In the genomic region with DNA sequence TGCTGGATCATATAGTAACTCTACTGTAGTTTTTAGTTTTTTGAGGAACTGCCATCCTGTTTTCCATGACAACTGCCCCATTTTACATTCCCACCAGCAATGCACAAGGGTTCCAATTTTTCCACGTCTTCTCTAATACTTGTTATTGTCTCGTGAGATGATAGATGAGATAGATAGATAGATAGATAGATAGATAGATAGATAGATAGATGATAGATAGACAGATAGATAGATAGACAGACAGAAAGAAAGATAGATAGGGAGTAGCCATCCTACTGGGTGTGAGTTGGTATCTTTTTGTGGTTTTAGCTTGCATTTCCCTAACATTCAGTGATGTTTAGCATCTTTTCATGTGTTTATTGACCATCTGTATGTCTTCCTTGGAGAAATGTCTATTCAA, we compare ENCODE assay signal across 23 cellular contexts.
DNase-seq lines count a peak whose midpoint lies in the region; ATAC-seq and TF ChIP-seq lines count a peak whose summit lies in the region.
"Had no signal": no experiment of that assay in that cellular context is flagged by ENCODE, and none has a peak within 500 bp of the region (broad histone marks: within the 10 kb centered on the region; RNA-seq: fewer than 3 reads in every experiment).

No MANE protein-coding gene starts in this region.

- no peak overlapping the region for H2AFZ ChIP-seq in ACC112 (ENCODE audit: low read length, unreplicated experiment)
- peak overlapping the region; percentile 1; the same call in 1 of the 2 replicates for H2AFZ ChIP-seq in PC-3 (ENCODE audit: low read length)
- H2AFZ ChIP-seq: GM23338 had no signal

- no peak for TF ChIP-seq CTCF in PC-3 (conservative IDR thresholded peaks at IDR 0.05; ENCODE audit: low read depth, low read length)
- no peak for TF ChIP-seq CTCF in brain microvascular endothelial cell (IDR thresholded peaks at IDR 0.05; ENCODE audit: low read depth, low read length, missing control alignments)
- no peak for TF ChIP-seq CTCF in foreskin keratinocyte (conservative IDR thresholded peaks at IDR 0.05)

- no peak overlapping the region for H3K4me3 ChIP-seq in ACC112 (ENCODE audit: low read depth, low read length)
- no peak overlapping the region for H3K4me3 ChIP-seq in PC-3 (ENCODE audit: low read length)
- H3K4me3 ChIP-seq in brain microvascular endothelial cell (ENCODE audit: low read depth, low read length), result no peak overlapping the region
- H3K4me3 ChIP-seq: BLaER1 treated with 17β-estradiol and CSF1 and Interleukin-3, amounts not matched to agents 10 nM and 100 nM; GM12878; GM23338 had no signal

- H3K27me3 ChIP-seq in ACC112 (ENCODE audit: insufficient read depth, low read length) (no peaks in the 10 kb centered on the region), PC-3 (ENCODE audit: low read length) (no peaks in the 10 kb centered on the region; the same call in 1 of the 2 replicates), brain microvascular endothelial cell (replicated peaks) (no peaks in the 10 kb centered on the region), foreskin keratinocyte (no peaks in the 10 kb centered on the region)
- H3K27me3 ChIP-seq: BE2C; BLaER1 treated with 17β-estradiol and CSF1 and Interleukin-3, amounts not matched to agents 10 nM and 100 nM had no signal

- H3K4me1 ChIP-seq in ACC112 (ENCODE audit: control insufficient read depth, insufficient read depth, low read length, unreplicated experiment) (peaks cover 35% of the 10 kb centered on the region), PC-3 (ENCODE audit: insufficient read depth, low read length) (peaks cover 17% of the 10 kb centered on the region), foreskin keratinocyte (peaks cover 13% of the 10 kb centered on the region)
- H3K4me1 ChIP-seq: BE2C had no signal

- no peaks in the 10 kb centered on the region for H4K20me1 ChIP-seq in PC-3 (ENCODE audit: low read length)
- H4K20me1 ChIP-seq: BLaER1 treated with 17β-estradiol and CSF1 and Interleukin-3, amounts not matched to agents 10 nM and 100 nM had no signal

- H3K4me1 Mint-ChIP-seq in effector memory CD8-positive, alpha-beta T cell (ENCODE audit: low read depth in 2 of 2), result no peaks in the 10 kb centered on the region
- H3K4me1 Mint-ChIP-seq: CD8-positive, alpha-beta memory T cell had no signal

- H3K79me2 ChIP-seq in ACC112 (ENCODE audit: control insufficient read depth, insufficient read depth, low read length, unreplicated experiment) (no peaks in the 10 kb centered on the region), PC-3 (ENCODE audit: low read length) (no peaks in the 10 kb centered on the region)

- CTCF ChIA-PET in PC-3 (lab: Charles Lee), result no interaction called here

- no peaks in the 10 kb centered on the region for H3K9me3 ChIP-seq in PC-3 (ENCODE audit: low read length)
- H3K9me3 ChIP-seq: BE2C had no signal

- ATAC-seq in PC-3 (no peak), foreskin keratinocyte (no peak), GM18505 (IDR thresholded peaks at IDR 0.05; ENCODE audit: unreplicated experiment) (no peak)
- no peak for ATAC-seq in effector memory CD8-positive, alpha-beta T cell (replicated peaks)
- ATAC-seq: GM12878, GM23338, HCT116 had no signal

- no peak for DNase-seq in PC-3
- DNase-seq in brain microvascular endothelial cell, result no peak
- no peak for DNase-seq in foreskin keratinocyte
- no peak for DNase-seq in effector memory CD8-positive, alpha-beta T cell
- DNase-seq in NCI-H69 (lab: John Stamatoyannopoulos, UW), result no peak
- DNase-seq in activated naive CD4-positive, alpha-beta T cell treated with Interleukin-2 at 50 U/mL for 16 hours, result no peak
- DNase-seq: ACHN; AML-193; BE2C; CD4-positive, alpha-beta T cell; CD8-positive, alpha-beta memory T cell; DMS 273 treated with DMSO at 0.1 percent for 48 hours; DMS79; GDM1; H9 had no signal

- in situ Hi-C loops in brain microvascular endothelial cell (cut with HindIII; ENCODE audit: low pct_ligation_motif_present, low sequenced_read_pairs), result no loop called here

- peaks cover 32% of the 10 kb centered on the region in 2 donors for H3K27me3 Mint-ChIP-seq in effector memory CD8-positive, alpha-beta T cell

- no peak overlapping the region for H3K27ac Mint-ChIP-seq in effector memory CD8-positive, alpha-beta T cell
- H3K27ac Mint-ChIP-seq: CD14-positive monocyte; CD4-positive, alpha-beta T cell; CD8-positive, alpha-beta memory T cell; GM23338; H9 had no signal

- peak overlapping the region; percentile 58 for H3K4me2 ChIP-seq in PC-3 (ENCODE audit: low read length)
- H3K4me2 ChIP-seq: BLaER1 treated with 17β-estradiol and CSF1 and Interleukin-3, amounts not matched to agents 10 nM and 100 nM; GM23338 had no signal

- no peaks in the 10 kb centered on the region for H3K36me3 Mint-ChIP-seq in effector memory CD8-positive, alpha-beta T cell (ENCODE audit: insufficient read depth)
- H3K36me3 Mint-ChIP-seq: CD14-positive monocyte; CD8-positive, alpha-beta memory T cell had no signal

- POLR2A ChIA-PET in PC-3 (lab: Charles Lee; ENCODE audit: unreplicated experiment), result no interaction called here

- H3K36me3 ChIP-seq in ACC112 (ENCODE audit: insufficient read depth, low read length) (no peaks in the 10 kb centered on the region), PC-3 (ENCODE audit: low read depth, low read length) (no peaks in the 10 kb centered on the region), brain microvascular endothelial cell (replicated peaks) (no peaks in the 10 kb centered on the region)
- H3K36me3 ChIP-seq: BE2C; BLaER1 treated with 17β-estradiol and CSF1 and Interleukin-3, amounts not matched to agents 10 nM and 100 nM had no signal

- H3F3A ChIP-seq in PC-3 (ENCODE audit: low read length, unreplicated experiment), result no peaks in the 10 kb centered on the region

- no peak for TF ChIP-seq POLR2A in GM18505 (IDR thresholded peaks at IDR 0.05; ENCODE audit: borderline replicate concordance, extremely low read depth, insufficient read depth, insufficient read length)

- no peaks in the 10 kb centered on the region for H3K9me3 Mint-ChIP-seq in effector memory CD8-positive, alpha-beta T cell
- H3K9me3 Mint-ChIP-seq: CD4-positive, alpha-beta T cell; GM23338; H9 had no signal

- intact Hi-C loops in PC-3 (cut with micrococcal nuclease), result no loop called here

- H3K27ac ChIP-seq in ACC112 (ENCODE audit: low read depth, low read length) (peak overlapping the region; percentile 91), PC-3 (ENCODE audit: low read length) (peak overlapping the region; percentile 54), brain microvascular endothelial cell (peak overlapping the region; percentile 79), foreskin keratinocyte (peak overlapping the region; percentile 50)
- H3K27ac ChIP-seq: 22Rv1; BLaER1 treated with 17β-estradiol and CSF1 and Interleukin-3, amounts not matched to agents 10 nM and 100 nM had no signal

- no TSS peak for BruUV-seq in PC-3 (replicated peaks; lab: Mats Ljungman, UMichigan)

- H3K4me3 Mint-ChIP-seq in effector memory CD8-positive, alpha-beta T cell, result no peak overlapping the region
- H3K4me3 Mint-ChIP-seq: CD14-positive monocyte; CD4-positive, alpha-beta T cell; CD8-positive, alpha-beta memory T cell; GM23338; H9 had no signal

- H3K9me2 ChIP-seq in PC-3 (replicated peaks; ENCODE audit: low read length), result no peaks in the 10 kb centered on the region

- no peak overlapping the region for H3K9ac ChIP-seq in PC-3 (ENCODE audit: low read length)
- H3K9ac ChIP-seq: BLaER1 treated with 17β-estradiol and CSF1 and Interleukin-3, amounts not matched to agents 10 nM and 100 nM had no signal
